Comparison of ENCODE assay signal across 22 cellular contexts in the genomic region with DNA sequence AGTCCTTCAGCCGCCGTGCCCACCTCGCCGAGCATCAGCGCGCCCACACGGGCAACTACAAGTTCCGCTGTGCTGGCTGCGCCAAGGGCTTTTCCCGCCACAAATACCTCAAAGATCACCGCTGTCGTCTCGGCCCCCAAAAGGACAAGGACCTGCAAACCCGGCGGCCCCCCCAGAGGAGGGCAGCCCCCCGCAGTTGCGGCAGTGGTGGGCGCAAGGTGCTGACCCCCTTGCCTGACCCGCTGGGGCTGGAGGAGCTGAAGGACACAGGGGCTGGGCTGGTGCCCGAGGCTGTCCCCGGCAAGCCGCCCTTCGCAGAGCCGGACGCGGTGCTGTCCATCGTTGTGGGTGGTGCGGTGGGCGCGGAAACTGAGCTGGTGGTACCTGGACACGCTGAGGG.
"Had no signal": no experiment of that assay in that cellular context is flagged by ENCODE, and none has a peak within 500 bp of the region (broad histone marks: within the 10 kb centered on the region; RNA-seq: fewer than 3 reads in every experiment).

No MANE protein-coding gene starts in this region.

- H3K36me3 ChIP-seq: gastrocnemius medialis, pancreas had no signal

- FAIRE-seq: pancreas had no signal

- ATAC-seq: activated CD8-positive, alpha-beta T cell treated with anti-CD3 and anti-CD28 coated beads for 36 hours; T-cell had no signal

- H3K4me3 ChIP-seq: gastrocnemius medialis, lung, pancreas, upper lobe of left lung had no signal

- H3K27me3 Mint-ChIP-seq: activated B cell treated with CpG ODN at 0.5 μM for 24 hours; activated CD8-positive, alpha-beta T cell treated with anti-CD3 and anti-CD28 coated beads for 36 hours; naive B cell; T-cell had no signal

- H3K27me3 ChIP-seq: gastrocnemius medialis, pancreas, upper lobe of left lung had no signal

- DNase-seq: activated B cell treated with CpG ODN at 0.5 μM for 24 hours; activated CD4-positive, alpha-beta T cell treated with anti-CD3 and anti-CD28 coated beads for 4 hours; activated CD8-positive, alpha-beta T cell treated with anti-CD3 and anti-CD28 coated beads for 36 hours; activated naive CD4-positive, alpha-beta T cell treated with Interleukin-2 at 50 U/mL for 16 hours; activated T-cell treated with anti-CD3 and anti-CD28 coated beads, Interleukin-2, amount 50 U/mL, for 1 hour; aorta; cortex of kidney; effector CD4-positive, alpha-beta T cell; head of caudate nucleus; midbrain; naive B cell; stimulated activated CD4-positive, alpha-beta T cell treated with anti-CD3 and anti-CD28 coated beads, Interleukin-12 subunit alpha, Interleukin-12 subunit beta, amount 100 ng/mL, for 4 hours; stimulated activated CD4-positive, alpha-beta T cell treated with anti-CD3 and anti-CD28 coated beads, Interleukin-1b, Interleukin-23, amount 100 ng/mL, for 48 hours; stimulated activated CD8-positive, alpha-beta memory T cell treated with anti-CD3 and anti-CD28 coated beads, Interleukin-4, amount 100 ng/mL, for 48 hours; stimulated activated naive CD4-positive, alpha-beta T cell treated with Interleukin-2 at 50 U/mL for 16 hours; T-cell; T-helper 9 cell had no signal

- H3K9me3 ChIP-seq: gastrocnemius medialis, pancreas, upper lobe of left lung had no signal

- H3K27ac Mint-ChIP-seq: activated B cell treated with CpG ODN at 0.5 μM for 24 hours; activated CD8-positive, alpha-beta T cell treated with anti-CD3 and anti-CD28 coated beads for 36 hours; activated T-helper 2 cell treated with anti-CD3 and anti-CD28 coated beads, Interferon-gamma antibody, Interleukin-2, Interleukin-4, amounts not matched to agents 10 μg/mL and 5 μg/mL and 100 μg/mL, durations not matched to agents 14 hours and 24 hours and 36 hours; T-cell had no signal

- H3K9me3 Mint-ChIP-seq: activated B cell treated with CpG ODN at 0.5 μM for 24 hours; activated CD8-positive, alpha-beta T cell treated with anti-CD3 and anti-CD28 coated beads for 36 hours; activated T-helper 2 cell treated with anti-CD3 and anti-CD28 coated beads, Interferon-gamma antibody, Interleukin-2, Interleukin-4, amounts not matched to agents 10 μg/mL and 5 μg/mL and 100 μg/mL, durations not matched to agents 14 hours and 24 hours and 36 hours; naive B cell; T-cell had no signal

- H3K4me3 Mint-ChIP-seq: activated B cell treated with CpG ODN at 0.5 μM for 24 hours; activated CD8-positive, alpha-beta T cell treated with anti-CD3 and anti-CD28 coated beads for 36 hours; naive B cell; T-cell had no signal
